3 cellular contexts compared by ENCODE assay signal in the genomic region with DNA sequence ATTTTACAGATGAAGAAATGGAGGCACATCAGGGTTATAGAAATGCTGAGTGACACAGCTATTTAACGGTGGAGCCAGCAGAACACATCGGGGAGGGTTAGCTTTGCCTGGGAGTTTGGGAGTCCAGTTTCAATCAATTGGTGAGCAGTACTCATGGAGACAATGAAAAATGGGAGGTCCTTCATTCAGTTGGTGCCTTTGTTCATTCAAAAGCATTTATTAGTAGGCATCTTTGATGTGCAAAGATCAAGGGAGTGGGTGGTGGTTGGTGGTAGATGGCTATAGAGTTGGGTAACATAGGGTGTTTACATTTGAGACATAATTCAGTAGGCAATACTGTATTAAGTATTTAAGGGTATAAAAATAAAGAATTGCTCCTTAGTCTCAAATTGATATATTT.
"Had no signal": no experiment of that assay in that cellular context is flagged by ENCODE, and none has a peak within 500 bp of the region (broad histone marks: within the 10 kb centered on the region; RNA-seq: fewer than 3 reads in every experiment).

No MANE protein-coding gene starts in this region.

- DNase-seq: GDM1, GF-D8 had no signal

- ATAC-seq: GM12878 had no signal
